10 cellular contexts compared by ENCODE assay signal in the genomic region with DNA sequence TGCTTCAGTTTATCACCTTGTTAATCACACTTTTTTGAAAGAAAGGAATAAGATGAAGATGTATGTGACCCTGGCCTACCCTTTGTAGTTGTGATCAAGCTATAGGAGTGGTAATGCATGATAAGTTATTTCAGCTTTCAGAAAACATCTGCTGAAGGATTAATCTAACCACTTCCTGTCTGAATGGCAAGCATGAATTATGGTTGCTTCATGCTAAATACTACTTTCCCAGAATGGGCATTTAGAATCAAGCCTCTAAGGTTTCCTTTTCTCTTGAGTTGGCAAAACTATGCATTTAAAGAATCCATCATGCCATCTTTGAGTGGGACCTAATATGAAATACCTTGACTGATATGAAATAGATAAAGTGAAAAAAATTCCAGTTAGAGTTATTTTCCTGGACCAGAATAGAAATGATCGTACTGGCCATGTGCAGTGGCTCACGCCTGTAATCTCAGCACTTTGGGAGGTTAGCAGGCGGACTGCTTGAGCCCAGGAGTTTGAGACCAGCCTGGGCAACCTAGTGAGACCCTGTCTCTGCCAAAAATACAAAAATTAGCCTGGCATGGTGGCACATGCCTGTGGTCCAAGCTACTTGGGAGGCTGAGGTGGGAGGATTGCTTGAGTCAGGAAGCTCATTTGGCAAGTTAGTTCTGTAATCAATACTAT. TPM values are rescaled to one million over a fixed set of nuclear protein-coding genes. Genes with fewer than 3 reads are reported as not detected.
DNase-seq lines count a peak whose midpoint lies in the region; ATAC-seq, FAIRE-seq and TF ChIP-seq lines count a peak whose summit lies in the region.
"Had no signal": no experiment of that assay in that cellular context is flagged by ENCODE, and none has a peak within 500 bp of the region (broad histone marks: within the 10 kb centered on the region; RNA-seq: fewer than 3 reads in every experiment).

No MANE protein-coding gene starts in this region.

- H3K4me3 ChIP-seq in fibroblast of mammary gland (ENCODE audit: control insufficient read depth, low read depth, low read length), result no peak overlapping the region
- H3K4me3 ChIP-seq: gastroesophageal sphincter had no signal

- FAIRE-seq in GM12892 (lab: Jason Lieb, UNC), result peak; percentile 87

- ATAC-seq in HG03175 (IDR thresholded peaks at IDR 0.05; ENCODE audit: unreplicated experiment) (peak; percentile 39), GM21737 (IDR thresholded peaks at IDR 0.05; ENCODE audit: unreplicated experiment) (no peak), GM19324 (IDR thresholded peaks at IDR 0.05; ENCODE audit: low FRiP score, unreplicated experiment) (no peak)
- ATAC-seq: activated T-cell treated with anti-CD3 and anti-CD28 coated beads, Interleukin-2, amount 50 U/mL, for 72 hours; gastroesophageal sphincter had no signal

- CTCF ChIA-PET in RWPE1 (lab: Yijun Ruan, JAX), result interaction anchor here (0.6 kb wide), 1 partner anchor 1335 kb away, joined by 3 read pairs; no protein-coding TSS in a partner anchor

- TF ChIP-seq CTCF in RWPE1 (conservative IDR thresholded peaks at IDR 0.05; ENCODE audit: low read depth), result no peak
- no peak for TF ChIP-seq CTCF in fibroblast of mammary gland (conservative IDR thresholded peaks at IDR 0.05; ENCODE audit: control insufficient read depth, insufficient read depth, low read depth, low read length)

- no peak for TF ChIP-seq POLR2A in GM12892 (IDR thresholded peaks at IDR 0.05; ENCODE audit: low read depth, low read length)

- POLR2A ChIA-PET in RWPE1 (lab: Yijun Ruan, JAX; ENCODE audit: low non-redundant PET), result no interaction called here

- DNase-seq in GM12892 (ENCODE audit: insufficient read length) (no peak), RWPE1 (ENCODE audit: low spot score) (no peak), fibroblast of mammary gland (ENCODE audit: low read depth) (peak; percentile 54), NCI-H146 treated with DMSO at 0.1 percent for 48 hours (lab: John Stamatoyannopoulos, UW; ENCODE audit: unreplicated experiment) (no peak), NCI-H1694 (lab: John Stamatoyannopoulos, UW) (no peak)
- DNase-seq: activated T-cell treated with anti-CD3 and anti-CD28 coated beads, Interleukin-2, amount 50 U/mL, for 72 hours had no signal

- H3K27ac ChIP-seq in RWPE1, result peak overlapping the region; percentile 59
- H3K27ac ChIP-seq: gastroesophageal sphincter had no signal

RNA-seq across cellular contexts. Expression of gene ANXA3, which starts 59.1 kb away (rescaled TPM):
- polyA plus RNA-seq in GM12892 (2012; ENCODE audit: missing spikeins), result 0.30 TPM
